In the genomic region with DNA sequence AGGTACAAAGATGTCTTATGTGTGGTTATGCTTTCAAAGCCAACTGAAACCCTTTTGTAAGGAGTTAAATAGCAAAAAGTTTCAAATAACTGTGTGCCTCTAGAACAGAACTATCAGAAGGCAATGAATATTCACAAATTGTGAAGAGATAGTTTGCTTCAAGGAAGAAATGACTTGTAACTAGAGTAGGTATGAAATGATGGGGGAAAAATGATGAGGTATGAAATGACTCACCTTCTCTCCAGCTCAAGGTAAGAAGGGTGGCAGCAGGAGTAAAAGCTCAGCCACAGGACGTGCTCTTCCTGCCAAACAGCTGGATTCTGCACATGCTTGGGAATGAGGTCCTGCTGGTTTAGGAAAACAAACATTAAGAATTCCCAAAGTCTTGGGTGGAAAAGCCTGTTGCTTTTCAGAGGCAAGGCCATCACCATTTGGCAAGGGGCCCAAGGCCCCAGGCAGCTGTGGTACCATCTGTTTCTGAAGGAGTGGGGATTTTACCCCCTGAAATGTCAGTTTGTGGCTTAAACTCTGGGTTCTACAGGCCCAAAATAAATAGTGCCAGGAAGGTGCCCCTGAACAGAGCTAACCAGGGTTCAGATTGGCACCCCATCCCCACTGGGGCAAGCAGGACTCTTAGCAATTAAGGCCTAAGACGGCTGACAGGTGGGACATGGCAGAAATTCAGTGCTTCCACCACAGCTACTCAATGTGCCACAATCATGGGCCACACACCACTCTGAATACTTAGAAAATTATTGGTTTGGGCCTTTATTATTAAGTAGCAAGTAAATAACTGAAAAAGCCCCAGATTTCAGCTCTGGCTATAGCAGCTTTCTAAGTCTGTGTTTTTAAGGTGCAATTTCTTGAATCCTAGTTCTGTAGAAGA, we compare ENCODE assay signal across 10 cellular contexts. TPM values are rescaled to one million over a fixed set of nuclear protein-coding genes. Genes with fewer than 3 reads are reported as not detected.
A peak's percentile ranks its signal among the peaks of the same experiment; 100 is the strongest.
DNase-seq lines count a peak whose midpoint lies in the region; ATAC-seq and TF ChIP-seq lines count a peak whose summit lies in the region.
"Had no signal": no experiment of that assay in that cellular context is flagged by ENCODE, and none has a peak within 500 bp of the region (broad histone marks: within the 10 kb centered on the region; RNA-seq: fewer than 3 reads in every experiment).

No MANE protein-coding gene starts in this region.

- no peaks in the 10 kb centered on the region for H3K4me1 ChIP-seq in BE2C
- H3K4me1 ChIP-seq: right atrium auricular region had no signal

- H3K4me3 ChIP-seq in BE2C (ENCODE audit: low read depth, low read length): no peak overlapping the region
- H3K4me3 ChIP-seq: right atrium auricular region had no signal

- H3K36me3 Mint-ChIP-seq in activated naive CD8-positive, alpha-beta T cell: peaks cover 8% of the 10 kb centered on the region

- H3K36me3 ChIP-seq in BE2C: peaks cover 52% of the 10 kb centered on the region

- peak overlapping the region; percentile 61 for H3K4me3 Mint-ChIP-seq in activated naive CD8-positive, alpha-beta T cell

- no peaks in the 10 kb centered on the region for H3K9me3 ChIP-seq in BE2C
- H3K9me3 ChIP-seq: right atrium auricular region, SK-N-SH had no signal

- H3K9me3 Mint-ChIP-seq in activated naive CD8-positive, alpha-beta T cell (ENCODE audit: low read depth): no peaks in the 10 kb centered on the region

- TF ChIP-seq CTCF in BE2C (IDR thresholded peaks at IDR 0.05; ENCODE audit: low read depth, low read length): no peak

- peak overlapping the region; percentile 93 for H3K27ac Mint-ChIP-seq in activated naive CD8-positive, alpha-beta T cell

- peak; percentile 56 for ATAC-seq in HG03432 (IDR thresholded peaks at IDR 0.05; ENCODE audit: unreplicated experiment)
- no peak for ATAC-seq in HG02763 (IDR thresholded peaks at IDR 0.05; ENCODE audit: unreplicated experiment)

- H3K27me3 ChIP-seq in BE2C: no peaks in the 10 kb centered on the region
- H3K27me3 ChIP-seq: right atrium auricular region had no signal

- DNase-seq in NCI-H82 (lab: John Stamatoyannopoulos, UW) (peak; percentile 11), NCI-H82 treated with DMSO at 0.1 percent for 48 hours (lab: John Stamatoyannopoulos, UW; ENCODE audit: unreplicated experiment) (no peak), BE2C (no peak), HuH-7 (ENCODE audit: low spot score) (no peak)
- DNase-seq in stimulated activated CD4-positive, alpha-beta T cell treated with anti-CD3 and anti-CD28 coated beads, Interleukin-4, amount 100 ng/mL, for 1 hour: peak; percentile 23
- DNase-seq: SK-N-SH had no signal

- peaks cover 46% of the 10 kb centered on the region for H3K4me1 Mint-ChIP-seq in activated naive CD8-positive, alpha-beta T cell (ENCODE audit: low read depth)

- no peaks in the 10 kb centered on the region for H3K27me3 Mint-ChIP-seq in activated naive CD8-positive, alpha-beta T cell

RNA-seq across cellular contexts. Expression of a gene that starts 13.3 kb away (rescaled TPM):
- 191 TPM for polyA plus RNA-seq in BE2C (2012; ENCODE audit: insufficient read depth, insufficient read length, low read depth)

RNA-seq across cellular contexts. Expression of a gene that starts 16.6 kb away (rescaled TPM):
- polyA plus RNA-seq in BE2C (2012; ENCODE audit: insufficient read depth, insufficient read length, low read depth): not detected
- polyA plus RNA-seq: SK-N-SH had no signal

RNA-seq across cellular contexts. Expression of a gene that starts 44.2 kb away (rescaled TPM):
- 11.6 TPM for polyA plus RNA-seq in BE2C (2012; ENCODE audit: insufficient read depth, insufficient read length, low read depth)

Comparison
In these comparisons a context has a peak if more than half of its experiments do, and no peak if none do; other contexts are left out.
1. DNase-seq: peak in NCI-H82 (single experiment) and stimulated activated CD4-positive, alpha-beta T cell treated with anti-CD3 and anti-CD28 coated beads, Interleukin-4, amount 100 ng/mL, for 1 hour (single experiment); none in NCI-H82 treated with DMSO at 0.1 percent for 48 hours (single experiment), BE2C (single experiment) and HuH-7 (single experiment).